In the genomic region with DNA sequence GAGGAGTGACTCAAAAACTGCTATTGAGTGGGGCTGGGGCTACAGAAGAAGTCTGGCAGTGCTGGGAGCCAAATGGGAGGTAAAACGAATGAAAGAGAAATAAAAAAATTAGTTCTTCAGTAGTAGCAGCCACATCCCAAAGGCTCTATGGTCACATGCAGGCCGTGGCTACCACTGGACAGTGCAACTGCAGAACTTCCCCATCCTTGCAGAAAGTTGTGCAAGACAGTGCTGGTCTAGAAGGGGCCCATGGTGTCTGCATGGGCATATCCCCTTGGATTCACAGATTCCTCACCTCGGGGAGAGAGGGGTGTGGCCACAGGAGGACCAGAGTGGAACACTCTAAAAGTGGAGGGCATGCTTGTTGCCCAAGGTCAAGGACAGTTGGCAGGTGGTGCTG, we compare ENCODE assay signal across 24 cellular contexts.
"Had no signal": no experiment of that assay in that cellular context is flagged by ENCODE, and none has a peak within 500 bp of the region (broad histone marks: within the 10 kb centered on the region; RNA-seq: fewer than 3 reads in every experiment).

No MANE protein-coding gene starts in this region.

- H3K27me3 Mint-ChIP-seq: activated CD4-positive, alpha-beta memory T cell treated with anti-CD3 and anti-CD28 coated beads, Interleukin-2, amount 10 ng/mL, durations not matched to agents 7 days and 5 days; activated CD4-positive, alpha-beta T cell treated with anti-CD3 and anti-CD28 coated beads, Interleukin-2, amount 10 ng/mL, durations not matched to agents 7 days and 5 days had no signal

- H3K36me3 Mint-ChIP-seq: activated naive CD4-positive, alpha-beta T cell treated with anti-CD3 and anti-CD28 coated beads, Interleukin-2, amount 10 ng/mL, durations not matched to agents 7 days and 5 days; activated naive CD8-positive, alpha-beta T cell treated with anti-CD3 and anti-CD28 coated beads, Interleukin-2, amount 10 ng/mL, durations not matched to agents 7 days and 5 days had no signal

- H3K9me3 ChIP-seq: ascending aorta, esophagus squamous epithelium had no signal

- ATAC-seq: activated naive CD4-positive, alpha-beta T cell treated with anti-CD3 and anti-CD28 coated beads, Interleukin-2, amount 50 U/mL, for 72 hours; activated T-cell treated with anti-CD3 and anti-CD28 coated beads, Interleukin-2, amount 50 U/mL, for 72 hours; T-helper 17 cell had no signal

- H3K27ac Mint-ChIP-seq: activated CD4-positive, alpha-beta memory T cell treated with anti-CD3 and anti-CD28 coated beads, Interleukin-2, amount 10 ng/mL, durations not matched to agents 7 days and 5 days; activated CD4-positive, alpha-beta T cell treated with anti-CD3 and anti-CD28 coated beads, Interleukin-2, amount 10 ng/mL, durations not matched to agents 7 days and 5 days; activated naive CD4-positive, alpha-beta T cell treated with anti-CD3 and anti-CD28 coated beads, Interleukin-2, amount 10 ng/mL, durations not matched to agents 7 days and 5 days; activated naive CD4-positive, alpha-beta T cell treated with anti-CD3 and anti-CD28 coated beads, Interleukin-2, amount 50 U/mL, for 72 hours; activated naive CD8-positive, alpha-beta T cell treated with anti-CD3 and anti-CD28 coated beads, Interleukin-2, amount 10 ng/mL, durations not matched to agents 7 days and 5 days; activated T-cell treated with anti-CD3 and anti-CD28 coated beads, Interleukin-2, amount 50 U/mL, for 24 hours; activated T-cell treated with anti-CD3 and anti-CD28 coated beads, Interleukin-2, amount 50 U/mL, for 72 hours; T-helper 17 cell; T-helper 2 cell treated with Interferon-gamma antibody and Interleukin-4, amounts not matched to agents 5 μg/mL and 100 μg/mL, for 36 hours had no signal

- H3K27me3 ChIP-seq: ascending aorta, esophagus squamous epithelium had no signal

- H3K4me1 ChIP-seq: ascending aorta, esophagus squamous epithelium had no signal

- DNase-seq: activated CD4-positive, alpha-beta memory T cell treated with anti-CD3 and anti-CD28 coated beads, Interleukin-2, amount 10 ng/mL, durations not matched to agents 7 days and 5 days; activated CD4-positive, alpha-beta T cell treated with anti-CD3 and anti-CD28 coated beads for 1 hour; activated CD4-positive, alpha-beta T cell treated with anti-CD3 and anti-CD28 coated beads for 4 hours; activated CD4-positive, alpha-beta T cell treated with anti-CD3 and anti-CD28 coated beads, Interleukin-2, amount 10 ng/mL, durations not matched to agents 7 days and 5 days; activated CD4-positive, alpha-beta T cell treated with anti-CD3 and anti-CD28 coated beads, Interleukin-2, amount 50 U/mL, for 4 hours; activated CD8-positive, alpha-beta memory T cell treated with anti-CD3 and anti-CD28 coated beads, Interleukin-2, amount 50 U/mL, for 48 hours; activated gamma-delta T cell; activated naive CD4-positive, alpha-beta T cell; activated naive CD4-positive, alpha-beta T cell treated with anti-CD3 and anti-CD28 coated beads, Interleukin-2, amount 10 ng/mL, durations not matched to agents 7 days and 5 days; activated naive CD8-positive, alpha-beta T cell treated with anti-CD3 and anti-CD28 coated beads, Interleukin-2, amount 10 ng/mL, durations not matched to agents 7 days and 5 days; activated T-cell treated with anti-CD3 and anti-CD28 coated beads for 4 hours; activated T-cell treated with anti-CD3 and anti-CD28 coated beads, Interleukin-2, amount 50 U/mL, for 24 hours; activated T-cell treated with anti-CD3 and anti-CD28 coated beads, Interleukin-2, amount 50 U/mL, for 72 hours; brain microvascular endothelial cell; effector CD8-positive, alpha-beta T cell; esophagus squamous epithelium; foreskin melanocyte; T-helper 1 cell; T-helper 17 cell; T1000 had no signal

- H3K9me3 Mint-ChIP-seq: activated CD4-positive, alpha-beta memory T cell treated with anti-CD3 and anti-CD28 coated beads, Interleukin-2, amount 10 ng/mL, durations not matched to agents 7 days and 5 days; activated CD4-positive, alpha-beta T cell treated with anti-CD3 and anti-CD28 coated beads, Interleukin-2, amount 10 ng/mL, durations not matched to agents 7 days and 5 days; activated naive CD4-positive, alpha-beta T cell treated with anti-CD3 and anti-CD28 coated beads, Interleukin-2, amount 10 ng/mL, durations not matched to agents 7 days and 5 days; activated naive CD4-positive, alpha-beta T cell treated with anti-CD3 and anti-CD28 coated beads, Interleukin-2, amount 50 U/mL, for 72 hours; activated naive CD8-positive, alpha-beta T cell treated with anti-CD3 and anti-CD28 coated beads, Interleukin-2, amount 10 ng/mL, durations not matched to agents 7 days and 5 days; activated T-cell treated with anti-CD3 and anti-CD28 coated beads, Interleukin-2, amount 50 U/mL, for 24 hours; activated T-cell treated with anti-CD3 and anti-CD28 coated beads, Interleukin-2, amount 50 U/mL, for 72 hours; T-helper 2 cell treated with Interferon-gamma antibody and Interleukin-4, amounts not matched to agents 5 μg/mL and 100 μg/mL, for 36 hours had no signal

- H3K4me1 Mint-ChIP-seq: activated CD4-positive, alpha-beta memory T cell treated with anti-CD3 and anti-CD28 coated beads, Interleukin-2, amount 10 ng/mL, durations not matched to agents 7 days and 5 days; activated CD4-positive, alpha-beta T cell treated with anti-CD3 and anti-CD28 coated beads, Interleukin-2, amount 10 ng/mL, durations not matched to agents 7 days and 5 days; activated naive CD4-positive, alpha-beta T cell treated with anti-CD3 and anti-CD28 coated beads, Interleukin-2, amount 10 ng/mL, durations not matched to agents 7 days and 5 days; activated naive CD8-positive, alpha-beta T cell treated with anti-CD3 and anti-CD28 coated beads, Interleukin-2, amount 10 ng/mL, durations not matched to agents 7 days and 5 days; T-helper 17 cell had no signal

- H3K36me3 ChIP-seq: ascending aorta, brain microvascular endothelial cell, esophagus squamous epithelium had no signal

- H3K27ac ChIP-seq: ascending aorta, brain microvascular endothelial cell, epithelial cell of prostate, esophagus squamous epithelium had no signal

- H3K4me3 ChIP-seq: ascending aorta, esophagus squamous epithelium had no signal

- H3K4me3 Mint-ChIP-seq: activated CD4-positive, alpha-beta memory T cell treated with anti-CD3 and anti-CD28 coated beads, Interleukin-2, amount 10 ng/mL, durations not matched to agents 7 days and 5 days; activated CD4-positive, alpha-beta T cell treated with anti-CD3 and anti-CD28 coated beads, Interleukin-2, amount 10 ng/mL, durations not matched to agents 7 days and 5 days; activated naive CD4-positive, alpha-beta T cell treated with anti-CD3 and anti-CD28 coated beads, Interleukin-2, amount 10 ng/mL, durations not matched to agents 7 days and 5 days; activated naive CD8-positive, alpha-beta T cell treated with anti-CD3 and anti-CD28 coated beads, Interleukin-2, amount 10 ng/mL, durations not matched to agents 7 days and 5 days; activated T-cell treated with anti-CD3 and anti-CD28 coated beads, Interleukin-2, amount 50 U/mL, for 24 hours; activated T-cell treated with anti-CD3 and anti-CD28 coated beads, Interleukin-2, amount 50 U/mL, for 72 hours; T-helper 17 cell; T-helper 2 cell treated with Interferon-gamma antibody and Interleukin-4, amounts not matched to agents 5 μg/mL and 100 μg/mL, for 36 hours had no signal
